In the genomic region with DNA sequence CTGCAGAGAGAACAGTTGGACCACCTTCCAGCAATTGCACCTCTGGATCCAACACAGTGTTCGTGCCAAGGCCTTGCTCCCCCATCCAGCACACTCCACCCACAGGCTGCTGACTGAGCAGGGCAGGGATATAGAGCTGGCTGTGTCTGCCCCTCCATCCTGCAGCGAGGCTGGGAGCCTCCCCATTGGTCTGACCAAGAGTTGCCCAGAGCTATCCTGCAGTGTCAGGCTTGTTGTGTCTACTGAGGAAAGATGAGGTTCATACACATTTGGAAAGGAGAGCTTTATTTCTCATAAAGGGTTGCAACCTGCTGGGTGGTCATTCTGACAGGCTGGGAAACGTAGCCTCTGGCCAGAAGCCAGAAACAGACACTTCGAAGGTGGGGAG, we compare ENCODE assay signal across 10 cellular contexts. TPM values are rescaled to one million over a fixed set of nuclear protein-coding genes. Genes with fewer than 3 reads are reported as not detected.
A peak's percentile ranks its signal among the peaks of the same experiment; 100 is the strongest.
DNase-seq lines count a peak whose midpoint lies in the region; TF ChIP-seq lines count a peak whose summit lies in the region.
"Had no signal": no experiment of that assay in that cellular context is flagged by ENCODE, and none has a peak within 500 bp of the region (broad histone marks: within the 10 kb centered on the region; RNA-seq: fewer than 3 reads in every experiment).

No MANE protein-coding gene starts in this region.

- H3K27ac Mint-ChIP-seq in activated naive CD4-positive, alpha-beta T cell treated with anti-CD3 and anti-CD28 coated beads, Interleukin-2, amount 10 ng/mL, durations not matched to agents 7 days and 5 days = peak overlapping the region; percentile 29
- H3K27ac Mint-ChIP-seq: progenitor cell of endocrine pancreas had no signal

- TF ChIP-seq CTCF in left ventricle myocardium inferior (IDR thresholded peaks at IDR 0.05; ENCODE audit: borderline replicate concordance) (no peak), GM20000 (IDR thresholded peaks at IDR 0.05; ENCODE audit: extremely low read depth, missing control alignments) (no peak)

- H3K27me3 Mint-ChIP-seq in activated naive CD4-positive, alpha-beta T cell treated with anti-CD3 and anti-CD28 coated beads, Interleukin-2, amount 10 ng/mL, durations not matched to agents 7 days and 5 days = peaks cover 42% of the 10 kb centered on the region
- H3K27me3 Mint-ChIP-seq: progenitor cell of endocrine pancreas had no signal

- peaks cover 28% of the 10 kb centered on the region for H3K4me1 ChIP-seq in left ventricle myocardium inferior
- H3K4me1 ChIP-seq in thymus (ENCODE audit: control insufficient read depth, insufficient read depth, low read length) = peaks cover 6% of the 10 kb centered on the region

- CTCF ChIA-PET in activated naive CD4-positive, alpha-beta T cell treated with anti-CD3 and anti-CD28 coated beads, Interleukin-2, amount 10 ng/mL, durations not matched to agents 7 days and 5 days (lab: Charles Lee) = interaction anchor here (1.5 to 2.1 kb wide), 2 partner anchors 16 to 43 kb away, joined by 5 to 12 read pairs; no protein-coding TSS in a partner anchor

- DNase-seq in activated naive CD4-positive, alpha-beta T cell treated with anti-CD3 and anti-CD28 coated beads, Interleukin-2, amount 10 ng/mL, durations not matched to agents 7 days and 5 days = no peak
- DNase-seq in activated naive CD4-positive, alpha-beta T cell treated with anti-CD3 and anti-CD28 coated beads, Interleukin-2, amount 50 U/mL, for 16 hours = no peak
- peak; percentile 64 for DNase-seq in RPMI7951 (ENCODE audit: low read depth)
- no peak for DNase-seq in left ventricle myocardium inferior
- DNase-seq in GM20000 (ENCODE audit: low spot score) = no peak
- DNase-seq in CD1c-positive myeloid dendritic cell (ENCODE audit: extremely low spot score) = no peak
- no peak for DNase-seq in COLO668 (lab: John Stamatoyannopoulos, UW; ENCODE audit: unreplicated experiment)

- H3K4me3 Mint-ChIP-seq in activated naive CD4-positive, alpha-beta T cell treated with anti-CD3 and anti-CD28 coated beads, Interleukin-2, amount 10 ng/mL, durations not matched to agents 7 days and 5 days = no peak overlapping the region

- H3K9me3 Mint-ChIP-seq in activated naive CD4-positive, alpha-beta T cell treated with anti-CD3 and anti-CD28 coated beads, Interleukin-2, amount 10 ng/mL, durations not matched to agents 7 days and 5 days = no peaks in the 10 kb centered on the region

- H3K36me3 ChIP-seq in left ventricle myocardium inferior (no peaks in the 10 kb centered on the region), thymus (ENCODE audit: control insufficient read depth, insufficient read depth) (no peaks in the 10 kb centered on the region)

- H3K27me3 ChIP-seq in left ventricle myocardium inferior (ENCODE audit: low read depth) (no peaks in the 10 kb centered on the region), thymus (ENCODE audit: control insufficient read depth, insufficient read depth) (no peaks in the 10 kb centered on the region)

- H3K4me3 ChIP-seq in left ventricle myocardium inferior = no peak overlapping the region
- no peak overlapping the region for H3K4me3 ChIP-seq in thymus (ENCODE audit: low read length)

- peaks cover 49% of the 10 kb centered on the region for H3K4me1 Mint-ChIP-seq in activated naive CD4-positive, alpha-beta T cell treated with anti-CD3 and anti-CD28 coated beads, Interleukin-2, amount 10 ng/mL, durations not matched to agents 7 days and 5 days

- WGBS in thymus = 72% methylated on average over 4 of the region's 4 CpGs

- H3K27ac ChIP-seq in left ventricle myocardium inferior (replicated peaks) = peak overlapping the region; percentile 34
- peak overlapping the region; percentile 2 for H3K27ac ChIP-seq in thymus (ENCODE audit: low read depth)
- H3K27ac ChIP-seq: VCaP had no signal

- intact Hi-C loops in left ventricle myocardium inferior (cut with micrococcal nuclease) = no loop called here

- H3K9me3 ChIP-seq in left ventricle myocardium inferior (replicated peaks) (no peaks in the 10 kb centered on the region), thymus (ENCODE audit: control insufficient read depth) (no peaks in the 10 kb centered on the region)

- peaks cover 2% of the 10 kb centered on the region for H3K36me3 Mint-ChIP-seq in activated naive CD4-positive, alpha-beta T cell treated with anti-CD3 and anti-CD28 coated beads, Interleukin-2, amount 10 ng/mL, durations not matched to agents 7 days and 5 days

RNA-seq across cellular contexts. Expression of a gene that starts 27.1 kb away (rescaled TPM):
- total RNA-seq in RPMI7951 (2014; rRNA removed; shearing (Covaris generic)) = not detected in 2 replicates
- 2.6 TPM for total RNA-seq in left ventricle myocardium inferior
- 12.3 TPM for polyA plus RNA-seq in thymus
- total RNA-seq: progenitor cell of endocrine pancreas had no signal
